8 cellular contexts compared by ENCODE assay signal in the genomic region with DNA sequence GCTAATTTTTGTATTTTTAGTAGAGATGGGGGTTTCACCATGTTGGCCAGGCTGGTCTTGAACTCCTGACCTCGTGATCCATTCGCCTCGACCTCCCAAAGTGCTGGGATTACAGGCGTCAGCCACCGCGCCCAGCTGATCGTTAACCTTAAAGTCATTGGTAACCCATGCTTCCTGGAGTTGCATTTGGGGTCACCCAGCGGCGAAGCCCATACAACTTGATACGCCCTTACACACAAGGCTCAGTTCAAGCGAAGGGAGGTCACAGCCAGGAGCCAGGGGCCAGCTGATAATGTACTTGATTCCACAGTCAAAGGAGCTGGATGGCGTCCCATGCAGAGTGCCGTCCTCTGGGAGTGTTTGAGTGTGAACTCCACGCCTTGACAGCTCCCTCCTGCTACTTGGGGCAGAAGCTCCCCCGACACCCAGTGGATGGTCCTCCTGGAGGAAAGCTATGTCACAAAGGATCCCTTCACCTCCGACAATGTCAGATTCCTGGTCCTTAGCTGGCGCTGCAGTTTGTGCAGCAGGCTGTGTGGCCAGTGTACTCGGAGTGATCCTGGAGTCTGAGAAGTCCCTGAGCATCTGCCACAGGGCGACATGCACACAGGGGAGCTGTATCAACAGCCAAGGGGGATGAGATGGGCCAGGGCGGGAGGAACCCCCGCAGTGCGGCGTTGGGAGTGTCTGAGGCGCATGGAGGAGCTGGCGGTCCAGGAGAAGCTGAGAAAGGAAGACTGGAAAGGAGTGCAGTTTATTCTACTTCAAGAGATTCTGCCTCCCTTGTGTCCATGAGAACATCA. TPM values are rescaled to one million over a fixed set of nuclear protein-coding genes. Genes with fewer than 3 reads are reported as not detected.
DNase-seq lines count a peak whose midpoint lies in the region; ATAC-seq, FAIRE-seq and TF ChIP-seq lines count a peak whose summit lies in the region.

No MANE protein-coding gene starts in this region.

- ATAC-seq in activated T-cell treated with anti-CD3 and anti-CD28 coated beads, Interleukin-2, amount 50 U/mL, for 4 hours, result no peak
- no peak for ATAC-seq in GM12878

- H3K27me3 Mint-ChIP-seq in activated T-cell treated with anti-CD3 and anti-CD28 coated beads, Interleukin-2, amount 50 U/mL, for 4 hours (ENCODE audit: low read depth), result no peaks in the 10 kb centered on the region

- TF ChIP-seq RAD21 in GM12878 (IDR thresholded peaks at IDR 0.05; ENCODE audit: insufficient read depth, low read depth, low read length), result no peak

- peak overlapping the region; percentile 33; the same call in 1 of the 2 replicates for H3K4me2 ChIP-seq in GM12878 (ENCODE audit: control insufficient read depth, insufficient read depth)
- H3K4me2 ChIP-seq in mesenchymal stem cell (ENCODE audit: low read length, poor library complexity, severe bottlenecking), result no peak overlapping the region

- H3K36me3 ChIP-seq in GM12878 (ENCODE audit: control insufficient read depth in 2 of 2, insufficient read depth in 2 of 2, low read length in 1 of 2), result peaks cover 0 to 4% of the 10 kb centered on the region in 2 experiments; a peak in 1 of 4 replicates
- peaks cover 8 to 22% of the 10 kb centered on the region in 2 experiments for H3K36me3 ChIP-seq in mesenchymal stem cell (ENCODE audit: control insufficient read depth in 1 of 2, insufficient read depth in 2 of 2, low read depth in 1 of 2, low read length in 2 of 2)
- no peaks in the 10 kb centered on the region for H3K36me3 ChIP-seq in tibial nerve
- H3K36me3 ChIP-seq in MG63, result peaks cover 12% of the 10 kb centered on the region

- peaks cover 23% of the 10 kb centered on the region for H3K79me1 ChIP-seq in mesenchymal stem cell (replicated peaks; ENCODE audit: low read length, poor library complexity, severe bottlenecking)

- H3K9ac ChIP-seq in GM12878 (ENCODE audit: control insufficient read depth, insufficient read depth, low read length) (no peak overlapping the region), mesenchymal stem cell (ENCODE audit: low read length) (no peak overlapping the region)

- in situ Hi-C loops in GM12878 (cut with MboI), result no loop called here

- H3K36me3 Mint-ChIP-seq in activated T-cell treated with anti-CD3 and anti-CD28 coated beads, Interleukin-2, amount 50 U/mL, for 4 hours (ENCODE audit: insufficient read depth), result peaks cover 4% of the 10 kb centered on the region

- CTCF ChIA-PET in GM12878 (lab: Yijun Ruan, JAX), result interaction anchor here (0.7 to 1.7 kb wide), 3 partner anchors 11 to 147 kb away, joined by 3 to 4 read pairs (median 3); no protein-coding TSS in a partner anchor

- H3K4me1 ChIP-seq in GM12878 (ENCODE audit: control insufficient read depth, insufficient read depth, low read length) (no peaks in the 10 kb centered on the region; the same call in 1 of the 2 replicates), mesenchymal stem cell (ENCODE audit: control insufficient read depth, insufficient read depth, low read depth, low read length) (peaks cover 3% of the 10 kb centered on the region), tibial nerve (peaks cover 0 to 8% (median 3%) of the 10 kb centered on the region in 4 donors)

- H2BK12ac ChIP-seq in mesenchymal stem cell (ENCODE audit: low read length in 2 of 2), result peak overlapping the region in 1 of 2 experiments; percentile 83

- H2AFZ ChIP-seq in GM12878 (ENCODE audit: control insufficient read depth, low read depth, low read length), result peak overlapping the region; percentile 34; the same call in 1 of the 2 replicates
- H2AFZ ChIP-seq in mesenchymal stem cell (ENCODE audit: low read depth, low read length), result no peak overlapping the region

- H3K9me3 Mint-ChIP-seq in activated T-cell treated with anti-CD3 and anti-CD28 coated beads, Interleukin-2, amount 50 U/mL, for 4 hours, result no peaks in the 10 kb centered on the region

- BruUV-seq in GM12878 (replicated peaks; lab: Mats Ljungman, UMichigan), result no TSS peak

- no peak for DNase-seq in activated T-cell treated with anti-CD3 and anti-CD28 coated beads, Interleukin-2, amount 50 U/mL, for 4 hours
- DNase-seq in activated T-cell treated with anti-CD3 and anti-CD28 coated beads for 4 hours (no peak), GM12878 (ENCODE audit: low read depth, low spot score) (no peak), mesenchymal stem cell (no peak), tibial nerve (ENCODE audit: low spot score in 2 of 2) (no peak), DMS153 (lab: John Stamatoyannopoulos, UW) (no peak), NCI-H510A (lab: John Stamatoyannopoulos, UW) (no peak), MG63 (no peak)

- H3K18ac ChIP-seq in mesenchymal stem cell (ENCODE audit: low read depth in 1 of 2, low read length in 2 of 2), result peak overlapping the region in 1 of 2 experiments; percentile 46

- peak overlapping the region in 1 of 2 experiments; percentile 60 for H3K4ac ChIP-seq in mesenchymal stem cell (ENCODE audit: low read depth in 1 of 2, low read length in 2 of 2)

- SMC1A ChIA-PET in GM12878 (lab: Charles Lee; ENCODE audit: uncharacterized antibody, unreplicated experiment), result interaction anchor here (1.0 to 1.6 kb wide), 2 partner anchors 72 to 210 kb away, joined by 3 to 4 read pairs; no protein-coding TSS in a partner anchor

- H2AK5ac ChIP-seq in mesenchymal stem cell (ENCODE audit: low read length, severe bottlenecking), result no peak overlapping the region

- H3K27me3 ChIP-seq in GM12878 (replicated peaks in 1 of 2; ENCODE audit: control insufficient read depth in 2 of 2, insufficient read depth in 2 of 2, low read length in 1 of 2) (no peaks in the 10 kb centered on the region), mesenchymal stem cell (ENCODE audit: control insufficient read depth in 1 of 2, insufficient read depth in 1 of 2, low read length in 2 of 2) (no peaks in the 10 kb centered on the region), tibial nerve (no peaks in the 10 kb centered on the region), MG63 (no peaks in the 10 kb centered on the region)

- no peaks in the 10 kb centered on the region for H4K20me1 ChIP-seq in GM12878 (ENCODE audit: control insufficient read depth, insufficient read depth)

- 95% methylated on average over 25 of the region's 25 CpGs for WGBS in GM12878 (ENCODE audit: insufficient coverage, insufficient replicate concordance, low lambda C conversion rate, missing lambda C conversion rate)
- 95% methylated on average over 25 of the region's 25 CpGs for WGBS in mesenchymal stem cell
- WGBS in tibial nerve, 2 donors, result 85 to 89% methylated on average over 25 of the region's 25 CpGs

- H3K4me3 ChIP-seq in GM12878 (no peak overlapping the region), mesenchymal stem cell (ENCODE audit: insufficient read depth in 1 of 2, low read depth in 1 of 2, low read length in 2 of 2) (peak overlapping the region in 1 of 2 experiments; percentile 80), tibial nerve (peak overlapping the region in 3 of 4 donors; percentile 65 to 88 (median 86)), MG63 (no peak overlapping the region)

- H3K4me3 Mint-ChIP-seq in activated T-cell treated with anti-CD3 and anti-CD28 coated beads, Interleukin-2, amount 50 U/mL, for 4 hours, result peak overlapping the region; percentile 76

- TF ChIP-seq CTCF in GM12878 (IDR thresholded peaks at IDR 0.05 in 2 of 3, conservative IDR thresholded peaks at IDR 0.05 in 1 of 3; ENCODE audit: control insufficient read depth in 2 of 3, extremely low read depth in 1 of 3, insufficient read depth in 1 of 3, low read depth in 3 of 3, low read length in 3 of 3) (no peak), tibial nerve (IDR thresholded peaks at IDR 0.05) (no peak)

- H3K27ac ChIP-seq in GM12878 (ENCODE audit: control insufficient read depth, insufficient read depth), result no peak overlapping the region
- H3K27ac ChIP-seq in mesenchymal stem cell (ENCODE audit: low read length, poor library complexity, severe bottlenecking), result no peak overlapping the region
- peak overlapping the region; percentile 86 to 97 (median 95) for H3K27ac ChIP-seq in tibial nerve

- H2BK15ac ChIP-seq in mesenchymal stem cell (ENCODE audit: low read depth, poor library complexity, severe bottlenecking), result no peak overlapping the region

- H3K9me3 ChIP-seq in GM12878 (replicated peaks; ENCODE audit: control insufficient read depth, insufficient read depth, low read length) (no peaks in the 10 kb centered on the region), mesenchymal stem cell (ENCODE audit: control insufficient read depth, low read length) (no peaks in the 10 kb centered on the region), tibial nerve (no peaks in the 10 kb centered on the region), MG63 (no peaks in the 10 kb centered on the region)

- H3K79me2 ChIP-seq in GM12878 (ENCODE audit: control insufficient read depth, insufficient read depth, low read length), result peaks cover 7% of the 10 kb centered on the region

- H3K23ac ChIP-seq in mesenchymal stem cell (ENCODE audit: low read length in 2 of 2), result peak overlapping the region in 1 of 2 experiments; percentile 50

- POLR2A ChIA-PET in GM12878 (lab: Charles Lee), result interaction anchor here (1.0 kb wide), 1 partner anchor 51 kb away, joined by 3 read pairs; no protein-coding TSS in a partner anchor

- TF ChIP-seq POLR2A in GM12878 (IDR thresholded peaks at IDR 0.05; ENCODE audit: low read depth, low read length) (no peak), tibial nerve (IDR thresholded peaks at IDR 0.05) (no peak)

- H2BK120ac ChIP-seq in mesenchymal stem cell (ENCODE audit: low read depth, low read length), result no peak overlapping the region

- H3K4me1 Mint-ChIP-seq in activated T-cell treated with anti-CD3 and anti-CD28 coated beads, Interleukin-2, amount 50 U/mL, for 4 hours (ENCODE audit: low read depth), result peaks cover 43% of the 10 kb centered on the region

- TF ChIP-seq EP300 in GM12878 (IDR thresholded peaks at IDR 0.05; ENCODE audit: borderline replicate concordance in 1 of 2, control insufficient read depth in 1 of 2, low read depth in 2 of 2, low read length in 2 of 2) (no peak), tibial nerve (IDR thresholded peaks at IDR 0.05) (no peak)

- FAIRE-seq in GM12878 (lab: Jason Lieb, UNC), result no peak

- no peak overlapping the region for H2BK5ac ChIP-seq in mesenchymal stem cell (ENCODE audit: low read depth, low read length, poor library complexity, severe bottlenecking)

- no peak overlapping the region for H3K14ac ChIP-seq in mesenchymal stem cell (ENCODE audit: low read length in 2 of 2)

- intact Hi-C loops in GM12878 (cut with micrococcal nuclease; ENCODE audit: unreplicated experiment), result no loop called here

- RAD21 ChIA-PET in GM12878 (lab: Charles Lee; ENCODE audit: unreplicated experiment), result no interaction called here

- H4K8ac ChIP-seq in mesenchymal stem cell (ENCODE audit: low read length), result no peak overlapping the region

- H4K91ac ChIP-seq in mesenchymal stem cell (ENCODE audit: low read length), result peak overlapping the region; percentile 4

RNA-seq across cellular contexts. Expression of a gene that starts 7.9 kb away (rescaled TPM):
- 1 to 10 TPM; 2.8 to 4.3 (median 3.6) TPM for total RNA-seq in activated T-cell treated with anti-CD3 and anti-CD28 coated beads, Interleukin-2, amount 50 U/mL, for 4 hours
- total RNA-seq in GM12878 (2013; cell fraction: nucleolus; rRNA removed), result 30.4 and 41.7 TPM in 2 replicates
- total RNA-seq in GM12878 (2014; rRNA removed) (3.2 and 6.2 TPM in 2 replicates), GM12878 (2014; rRNA removed; fragmentation: Illumina TruSeq; extraction: Trizol) (6.1 and 8.7 TPM in 2 replicates), GM12878 (2021) (4.0 and 6.2 TPM in 2 replicates), tibial nerve (10 to 100 TPM in 2 of 4 donors, 1 to 10 TPM in 2; 1.7 to 15.6 (median 9.9) TPM)
- 0.98 TPM for polyA plus RNA-seq in GM12878 (2011; ENCODE audit: low read depth)
- polyA plus RNA-seq in GM12878 (2011; rRNA removed) (6.8 and 10.1 TPM in 2 replicates), GM12878 (2014; fragmentation: Illumina TruSeq; extraction: Trizol) (3.5 and 4.0 TPM in 2 replicates), GM12878 (2014; fragmentation: Nextera tagmentation; extraction: Ambion mirVana) (1 to 10 TPM; 2.6 to 3.2 TPM), GM12878 (2014; rRNA removed) (5.1 and 5.7 TPM in 2 replicates), GM12878 (2016; fragmentation: Nextera tagmentation; extraction: Ambion mirVana) (1 to 10 TPM; 4.3 to 5.6 TPM)
- 1.3 and 2.3 TPM in 2 replicates for polyA plus RNA-seq in GM12878 (2011; cell fraction: cytosol; rRNA removed)
- 6.7 and 8.8 TPM in 2 replicates for polyA plus RNA-seq in GM12878 (2011; cell fraction: nucleus; rRNA removed)
- 3.8 and 4.1 TPM in 2 replicates for polyA plus RNA-seq in GM12878 (2012)
- 1.5 and 6.6 TPM in 2 replicates for polyA minus RNA-seq in GM12878 (2011; rRNA and poly(A)+ RNA removed)
- 2.8 TPM in 1 of 2 replicates, not detected in the other for polyA minus RNA-seq in GM12878 (2011; cell fraction: cytosol; rRNA and poly(A)+ RNA removed)
- polyA minus RNA-seq in GM12878 (2011; cell fraction: nucleus; rRNA and poly(A)+ RNA removed), result 8.7 and 13.1 TPM in 2 replicates
- polyA plus RNA-seq in mesenchymal stem cell (2013, experiment 1 of 2), result 5.2 TPM
- polyA plus RNA-seq in mesenchymal stem cell (2013, experiment 2 of 2), result 5.0 TPM
- total RNA-seq in MG63 (2014; rRNA removed; shearing (Covaris generic); ENCODE audit: low replicate concordance), result 2.3 and 3.2 TPM in 2 replicates

RNA-seq across cellular contexts. Expression of a gene that starts 8.3 kb away (rescaled TPM):
- total RNA-seq in activated T-cell treated with anti-CD3 and anti-CD28 coated beads, Interleukin-2, amount 50 U/mL, for 4 hours, result 1,000 to 10,000 TPM; 1,450 to 1,497 (median 1,473) TPM
- 210 and 242 TPM in 2 replicates for total RNA-seq in GM12878 (2013; cell fraction: nucleolus; rRNA removed)
- total RNA-seq in GM12878 (2014; rRNA removed) (1,715 and 1,919 TPM in 2 replicates), GM12878 (2014; rRNA removed; fragmentation: Illumina TruSeq; extraction: Trizol) (2,577 and 2,600 TPM in 2 replicates), GM12878 (2021) (1,460 and 1,505 TPM in 2 replicates), tibial nerve (1,000 to 10,000 TPM in 3 of 4 donors, 100 to 1,000 TPM in 1; 798 to 1,730 (median 1,241) TPM)
- polyA plus RNA-seq in GM12878 (2011; ENCODE audit: low read depth), result 3,990 TPM
- polyA plus RNA-seq in GM12878 (2011; rRNA removed) (2,736 and 3,509 TPM in 2 replicates), GM12878 (2014; fragmentation: Illumina TruSeq; extraction: Trizol) (1,739 and 2,088 TPM in 2 replicates), GM12878 (2014; fragmentation: Nextera tagmentation; extraction: Ambion mirVana) (1,000 to 10,000 TPM; 3,416 to 4,705 TPM), GM12878 (2014; rRNA removed) (2,025 and 2,160 TPM in 2 replicates), GM12878 (2016; fragmentation: Nextera tagmentation; extraction: Ambion mirVana) (1,000 to 10,000 TPM; 1,779 to 1,833 TPM)
- 1,475 and 1,891 TPM in 2 replicates for polyA plus RNA-seq in GM12878 (2011; cell fraction: cytosol; rRNA removed)
- 520 and 651 TPM in 2 replicates for polyA plus RNA-seq in GM12878 (2011; cell fraction: nucleus; rRNA removed)
- polyA plus RNA-seq in GM12878 (2012), result 2,856 and 3,931 TPM in 2 replicates
- 381 and 517 TPM in 2 replicates for polyA minus RNA-seq in GM12878 (2011; rRNA and poly(A)+ RNA removed)
- polyA minus RNA-seq in GM12878 (2011; cell fraction: cytosol; rRNA and poly(A)+ RNA removed), result 228 and 239 TPM in 2 replicates
- 125 and 194 TPM in 2 replicates for polyA minus RNA-seq in GM12878 (2011; cell fraction: nucleus; rRNA and poly(A)+ RNA removed)
- 1,882 TPM for polyA plus RNA-seq in mesenchymal stem cell (2013, experiment 1 of 2)
- 1,945 TPM for polyA plus RNA-seq in mesenchymal stem cell (2013, experiment 2 of 2)
- total RNA-seq in MG63 (2014; rRNA removed; shearing (Covaris generic); ENCODE audit: low replicate concordance), result 1,753 and 2,210 TPM in 2 replicates

RNA-seq across cellular contexts. Expression of a gene that starts 44.9 kb away (rescaled TPM):
- total RNA-seq in activated T-cell treated with anti-CD3 and anti-CD28 coated beads, Interleukin-2, amount 50 U/mL, for 4 hours, result 10 to 100 TPM; 55.6 to 59.8 (median 58.1) TPM
- total RNA-seq in GM12878 (2013; cell fraction: nucleolus; rRNA removed), result 54.4 and 61.4 TPM in 2 replicates
- total RNA-seq in GM12878 (2014; rRNA removed) (34.2 and 38.5 TPM in 2 replicates), GM12878 (2014; rRNA removed; fragmentation: Illumina TruSeq; extraction: Trizol) (62.1 and 63.7 TPM in 2 replicates), GM12878 (2021) (33.4 and 34.1 TPM in 2 replicates), tibial nerve (10 to 100 TPM; 11.8 to 31.9 (median 18.0) TPM)
- polyA plus RNA-seq in GM12878 (2011; ENCODE audit: low read depth), result 19.3 TPM
- polyA plus RNA-seq in GM12878 (2011; rRNA removed) (40.8 and 65.5 TPM in 2 replicates), GM12878 (2014; fragmentation: Illumina TruSeq; extraction: Trizol) (50.2 and 57.4 TPM in 2 replicates), GM12878 (2014; fragmentation: Nextera tagmentation; extraction: Ambion mirVana) (10 to 100 TPM; 26.4 to 39.2 TPM), GM12878 (2014; rRNA removed) (25.5 and 30.9 TPM in 2 replicates), GM12878 (2016; fragmentation: Nextera tagmentation; extraction: Ambion mirVana) (10 to 100 TPM; 45.4 to 46.1 TPM)
- polyA plus RNA-seq in GM12878 (2011; cell fraction: cytosol; rRNA removed), result 16.3 and 17.6 TPM in 2 replicates
- 37.9 and 42.0 TPM in 2 replicates for polyA plus RNA-seq in GM12878 (2011; cell fraction: nucleus; rRNA removed)
- 26.4 and 33.0 TPM in 2 replicates for polyA plus RNA-seq in GM12878 (2012)
- polyA minus RNA-seq in GM12878 (2011; rRNA and poly(A)+ RNA removed), result 53.5 and 57.6 TPM in 2 replicates
- 16.6 and 21.8 TPM in 2 replicates for polyA minus RNA-seq in GM12878 (2011; cell fraction: cytosol; rRNA and poly(A)+ RNA removed)
- 45.0 and 56.9 TPM in 2 replicates for polyA minus RNA-seq in GM12878 (2011; cell fraction: nucleus; rRNA and poly(A)+ RNA removed)
- 22.4 TPM for polyA plus RNA-seq in mesenchymal stem cell (2013, experiment 1 of 2)
- polyA plus RNA-seq in mesenchymal stem cell (2013, experiment 2 of 2), result 22.1 TPM
- 40.6 and 93.7 TPM in 2 replicates for total RNA-seq in MG63 (2014; rRNA removed; shearing (Covaris generic); ENCODE audit: low replicate concordance)

Comparison
In these comparisons a context has a peak if more than half of its experiments do, and no peak if none do; other contexts are left out.
1. H3K27ac ChIP-seq: peak in tibial nerve (4 of 4); none in GM12878 (single experiment) and mesenchymal stem cell (single experiment).
2. H3K4me3 ChIP-seq: peak in tibial nerve (3 of 4); none in GM12878 (single experiment) and MG63 (single experiment).